In the genomic region with DNA sequence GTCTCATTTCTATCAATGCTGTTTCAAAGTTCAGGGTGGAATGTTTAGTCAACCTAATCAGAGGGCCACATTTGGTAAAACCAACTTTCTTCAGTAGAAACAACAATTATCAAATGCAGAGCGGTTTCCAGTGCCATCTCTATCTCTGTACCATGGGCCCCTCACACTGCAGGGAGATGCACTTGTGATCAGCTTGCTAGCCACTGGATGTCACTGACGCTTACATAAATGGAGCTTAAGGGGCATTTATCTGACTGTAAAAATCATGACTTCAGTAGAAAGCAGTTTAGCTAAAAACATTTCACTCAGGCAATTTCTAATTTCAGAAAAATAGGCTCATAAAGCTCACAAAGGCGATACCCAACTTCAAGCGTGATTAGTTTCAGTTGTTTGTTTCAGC, we compare ENCODE assay signal across 10 cellular contexts.
DNase-seq lines count a peak whose midpoint lies in the region; ATAC-seq and TF ChIP-seq lines count a peak whose summit lies in the region.
"Had no signal": no experiment of that assay in that cellular context is flagged by ENCODE, and none has a peak within 500 bp of the region (broad histone marks: within the 10 kb centered on the region; RNA-seq: fewer than 3 reads in every experiment).

No MANE protein-coding gene starts in this region.

- no peaks in the 10 kb centered on the region for H3K4me1 ChIP-seq in BE2C

- in situ Hi-C loops in astrocyte of the spinal cord (cut with HindIII; ENCODE audit: low sequenced_read_pairs) = no loop called here

- H3K27me3 ChIP-seq in BE2C (no peaks in the 10 kb centered on the region), dorsolateral prefrontal cortex (no peaks in the 10 kb centered on the region)

- H3K4me3 ChIP-seq in BE2C (ENCODE audit: low read depth, low read length) (no peak overlapping the region), astrocyte of the spinal cord (ENCODE audit: low read depth, low read length) (no peak overlapping the region), dorsolateral prefrontal cortex (no peak overlapping the region)

- H3K27ac ChIP-seq in dorsolateral prefrontal cortex = no peak overlapping the region

- no peaks in the 10 kb centered on the region for H3K9me3 ChIP-seq in BE2C

- TF ChIP-seq CTCF in BE2C (IDR thresholded peaks at IDR 0.05; ENCODE audit: low read depth, low read length) (peak; percentile 42), astrocyte of the spinal cord (IDR thresholded peaks at IDR 0.05; ENCODE audit: low read depth, low read length) (peak; percentile 27), dorsolateral prefrontal cortex (IDR thresholded peaks at IDR 0.05 in 54 of 56, conservative IDR thresholded peaks at IDR 0.05 in 2 of 56; ENCODE audit: low read depth in 1 of 56, partially characterized antibody in 56 of 56) (no peak)

- no peak for ATAC-seq in HG03469 (IDR thresholded peaks at IDR 0.05; ENCODE audit: unreplicated experiment)
- ATAC-seq: effector memory CD8-positive, alpha-beta T cell had no signal

- intact Hi-C loops in dorsolateral prefrontal cortex (cut with DNase I) = no loop called here

- DNase-seq in BE2C (peak; percentile 7), Kasumi-1 (lab: John Stamatoyannopoulos, UW) (peak; percentile 38 to 57), astrocyte of the spinal cord (ENCODE audit: low read depth, low spot score) (peak; percentile 17), iPS-NIHi11 (ENCODE audit: low spot score) (peak; percentile 35), germinal center (ENCODE audit: low spot score) (no peak), NCI-H2081 (lab: John Stamatoyannopoulos, UW) (no peak), dorsolateral prefrontal cortex (no peak)
- DNase-seq: amniotic stem cell; effector memory CD8-positive, alpha-beta T cell had no signal

- no peaks in the 10 kb centered on the region for H3K36me3 ChIP-seq in BE2C

Comparison
In these comparisons a context has a peak if more than half of its experiments do, and no peak if none do; other contexts are left out.
1. DNase-seq: peak in BE2C (single experiment), Kasumi-1 (2 of 2), astrocyte of the spinal cord (single experiment) and iPS-NIHi11 (single experiment); none in germinal center (single experiment), NCI-H2081 (0 of 2) and dorsolateral prefrontal cortex (0 of 10).
2. CTCF ChIP-seq: peak in BE2C (single experiment) and astrocyte of the spinal cord (single experiment); none in dorsolateral prefrontal cortex (0 of 56).